ENCODE assay signal across 8 cellular contexts in the genomic region with DNA sequence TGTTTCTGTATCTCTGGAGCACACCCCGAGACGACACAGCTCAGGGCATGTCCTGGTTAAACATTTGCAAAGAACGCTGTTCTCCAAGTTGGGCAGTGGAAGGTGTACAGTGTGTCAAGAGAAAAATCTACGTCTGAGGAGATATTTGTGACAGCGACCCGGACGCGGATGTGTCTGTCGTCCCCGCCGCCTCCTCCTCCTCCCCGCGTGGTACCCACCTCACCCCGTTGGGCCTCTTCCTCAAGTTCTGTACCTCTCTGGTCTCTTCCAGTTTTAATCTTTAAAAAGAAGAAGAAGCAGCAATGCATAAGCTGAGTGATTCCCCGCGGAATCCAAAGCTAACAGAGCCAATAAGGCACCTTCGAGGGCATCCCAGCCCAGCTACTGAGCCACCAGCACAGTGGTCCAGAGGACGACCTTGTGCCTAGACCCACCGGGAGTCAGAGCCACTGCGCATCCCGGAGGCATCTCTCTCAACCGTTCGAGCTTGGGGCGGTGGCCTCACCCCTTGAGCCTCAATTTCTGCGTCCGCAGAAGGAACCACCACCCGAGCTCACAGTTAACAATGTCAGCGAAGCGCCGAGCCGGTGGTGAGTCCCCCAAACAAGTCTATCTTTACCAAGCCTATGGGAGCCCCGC. TPM values are rescaled to one million over a fixed set of nuclear protein-coding genes. Genes with fewer than 3 reads are reported as not detected.
DNase-seq lines count a peak whose midpoint lies in the region; ATAC-seq, FAIRE-seq and TF ChIP-seq lines count a peak whose summit lies in the region.

No MANE protein-coding gene starts in this region.

- dilution Hi-C loops in mammary epithelial cell (cut with HindIII; ENCODE audit: low sequenced_read_pairs): loop anchor here (5.0 kb wide), 2 partner anchors 68 to 218 kb away; a partner anchor contains a TSS

- POLR2A ChIA-PET in HepG2 (lab: Yijun Ruan, JAX): interaction anchor here (0.8 to 1.2 kb wide), 4 partner anchors 10 to 31 kb away, joined by 3 to 6 read pairs (median 3); a partner anchor contains a TSS

- H3K4me1 ChIP-seq in mammary epithelial cell (ENCODE audit: insufficient read depth, low read length): peaks cover 13% of the 10 kb centered on the region
- H3K4me1 ChIP-seq in HepG2 (ENCODE audit: insufficient read depth, low read length): peaks cover 19% of the 10 kb centered on the region
- H3K4me1 ChIP-seq in stomach smooth muscle (ENCODE audit: control insufficient read depth, insufficient read depth, low read length): peaks cover 31% of the 10 kb centered on the region

- peak overlapping the region; percentile 64 for H3K27ac ChIP-seq in mammary epithelial cell (ENCODE audit: insufficient read depth, low read depth, low read length)
- H3K27ac ChIP-seq in HepG2 (ENCODE audit: extremely low read length, insufficient read depth, low read length): peak overlapping the region; percentile 47
- peak overlapping the region; percentile 88 for H3K27ac ChIP-seq in stomach smooth muscle (ENCODE audit: low read length)

- H3K36me3 ChIP-seq in mammary epithelial cell (ENCODE audit: insufficient read depth, low read length): peaks cover 10% of the 10 kb centered on the region
- H3K36me3 ChIP-seq in HepG2 (replicated peaks in 1 of 2; ENCODE audit: control insufficient read depth in 1 of 2, insufficient read depth in 2 of 2, low read length in 2 of 2): peaks cover 3 to 13% of the 10 kb centered on the region in 2 experiments; a peak in 2 of 5 replicates
- H3K36me3 ChIP-seq in stomach smooth muscle (ENCODE audit: control insufficient read depth in 2 of 2, insufficient read depth in 2 of 2, low read length in 2 of 2): peaks cover 21 to 25% of the 10 kb centered on the region in 2 donors

- H2AFZ ChIP-seq in mammary epithelial cell (ENCODE audit: low read depth, low read length) (peak overlapping the region; percentile 98), HepG2 (ENCODE audit: low read length) (peak overlapping the region; percentile 30)

- no peaks in the 10 kb centered on the region for H3K9me3 ChIP-seq in mammary epithelial cell (replicated peaks; ENCODE audit: insufficient read depth, low read length)
- H3K9me3 ChIP-seq in HepG2 (ENCODE audit: low read length): no peaks in the 10 kb centered on the region
- H3K9me3 ChIP-seq in stomach smooth muscle (ENCODE audit: control insufficient read depth in 2 of 2, low read length in 2 of 2): no peaks in the 10 kb centered on the region

- intact Hi-C loops in mammary epithelial cell (cut with micrococcal nuclease): loop anchor here (1.0 to 5.0 kb wide), 2 partner anchors 208 to 304 kb away; a partner anchor contains a TSS
- intact Hi-C loops in HepG2 (cut with micrococcal nuclease; ENCODE audit: unreplicated experiment): no loop called here

- H3K79me2 ChIP-seq in mammary epithelial cell (ENCODE audit: insufficient read depth, low read length) (peaks cover 28% of the 10 kb centered on the region), HepG2 (ENCODE audit: insufficient read depth, low read length) (peaks cover 9% of the 10 kb centered on the region)

- CTCF ChIA-PET in mammary epithelial cell (lab: Charles Lee; ENCODE audit: low non-redundant PET): interaction anchor here (0.6 kb wide), 2 partner anchors 275 to 692 kb away, joined by 3 to 5 read pairs; no protein-coding TSS in a partner anchor
- CTCF ChIA-PET in HepG2 (lab: Yijun Ruan, JAX; ENCODE audit: low intra/inter-chr PET ratio, low total read pairs): no interaction called here

- H4K20me1 ChIP-seq in mammary epithelial cell (ENCODE audit: insufficient read depth, low read length): no peaks in the 10 kb centered on the region
- H4K20me1 ChIP-seq in HepG2 (ENCODE audit: insufficient read depth, low read length): no peaks in the 10 kb centered on the region

- peak overlapping the region; percentile 89 for H3K4me2 ChIP-seq in mammary epithelial cell (ENCODE audit: insufficient read depth, low read depth, low read length)
- H3K4me2 ChIP-seq in HepG2 (ENCODE audit: low read depth, low read length): peak overlapping the region; percentile 70

- in situ Hi-C loops in mammary epithelial cell (cut with MboI; ENCODE audit: low sequenced_read_pairs in 2 of 2): no loop called here
- in situ Hi-C loops in HepG2 (cut with HindIII; ENCODE audit: extremely low pct_ligation_motif_present, low pct_unique_long_range_greater_than_20kb): no loop called here

- TF ChIP-seq CTCF in mammary epithelial cell (conservative IDR thresholded peaks at IDR 0.05 in 1 of 2, IDR thresholded peaks at IDR 0.05 in 1 of 2; ENCODE audit: extremely low read depth in 1 of 2, insufficient read depth in 1 of 2, low read depth in 1 of 2, low read length in 2 of 2): no peak
- TF ChIP-seq CTCF in HepG2 (CRISPR knock-in tag; IDR thresholded peaks at IDR 0.05): no peak

- TF ChIP-seq EP300 in HepG2 (IDR thresholded peaks at IDR 0.05; ENCODE audit: low read depth in 2 of 2, low read length in 2 of 2) (no peak), HepG2 (CRISPR knock-in tag; IDR thresholded peaks at IDR 0.05; ENCODE audit: borderline replicate concordance) (0 out of 2 replicates have a peak, but pooled peaks have one; percentile 18)

- BruUV-seq in mammary epithelial cell (replicated peaks; lab: Mats Ljungman, UMichigan): no TSS peak
- no TSS peak for BruUV-seq in HepG2 (replicated peaks; lab: Mats Ljungman, UMichigan)

- DNase-seq in mammary epithelial cell (no peak), HepG2 (ENCODE audit: low spot score) (peak; percentile 7), ureter (ENCODE audit: low spot score) (no peak)

- 5% methylated on average over 31 of the region's 32 CpGs for WGBS in mammary epithelial cell (ENCODE audit: low coverage, missing lambda C conversion rate)
- WGBS in HepG2 (ENCODE audit: low lambda C conversion rate): 0% methylated on average over 24 of the region's 32 CpGs

- TF ChIP-seq RAD21 in HepG2 (CRISPR knock-in tag; IDR thresholded peaks at IDR 0.05): no peak

- H3K4me3 ChIP-seq in mammary epithelial cell (replicated peaks in 1 of 3; ENCODE audit: insufficient read depth in 1 of 3, low read depth in 2 of 3, low read length in 3 of 3) (peak overlapping the region; percentile 79 to 98 (median 87)), HepG2 (replicated peaks in 1 of 3; ENCODE audit: insufficient read depth in 1 of 3, low read depth in 2 of 3, low read length in 3 of 3) (peak overlapping the region; percentile 82 to 96 (median 93)), stomach smooth muscle (ENCODE audit: low read length in 2 of 2) (peak overlapping the region; percentile 91 to 98)

- no peak for FAIRE-seq in HepG2 (lab: Jason Lieb, UNC)

- ATAC-seq in GM18870 (IDR thresholded peaks at IDR 0.05; ENCODE audit: unreplicated experiment) (peak; percentile 26), HG02938 (IDR thresholded peaks at IDR 0.05; ENCODE audit: unreplicated experiment) (peak; percentile 5), SK-N-SH treated with all-trans-retinoic acid at 6 μM for 48 hours (peak; percentile 18), HepG2 (peak; percentile 27), HG03039 (IDR thresholded peaks at IDR 0.05; ENCODE audit: unreplicated experiment) (no peak)

- H3K27me3 ChIP-seq in mammary epithelial cell (ENCODE audit: insufficient read depth, low read length): no peaks in the 10 kb centered on the region
- H3K27me3 ChIP-seq in HepG2 (ENCODE audit: control insufficient read depth in 1 of 2, insufficient read depth in 2 of 2, low read length in 2 of 2): no peaks in the 10 kb centered on the region; a peak in 1 of 5 replicates
- H3K27me3 ChIP-seq in stomach smooth muscle (ENCODE audit: control insufficient read depth in 1 of 2, insufficient read depth in 2 of 2, low read length in 2 of 2): no peaks in the 10 kb centered on the region

- no peak for TF ChIP-seq POLR2A in HepG2 (IDR thresholded peaks at IDR 0.05; ENCODE audit: insufficient read depth in 1 of 2, low read depth in 2 of 2, low read length in 2 of 2)

- H3K9ac ChIP-seq in mammary epithelial cell (ENCODE audit: insufficient read depth, low read length) (peak overlapping the region; percentile 84), HepG2 (ENCODE audit: insufficient read depth, low read depth, low read length) (peak overlapping the region; percentile 76), stomach smooth muscle (ENCODE audit: low read length in 2 of 2) (peak overlapping the region; percentile 89 to 91)

RNA-seq across cellular contexts. Expression of a gene that starts 0.5 kb away (rescaled TPM):
- total RNA-seq in mammary epithelial cell (10 to 100 TPM; 25.3 to 33.6 TPM), HepG2 (2016; rRNA removed; fragmentation: Illumina TruSeq; extraction: Trizol) (35.5 and 49.0 TPM in 2 replicates), ureter (38.7 TPM)
- polyA plus RNA-seq in mammary epithelial cell (41.9 TPM), HepG2 (2011; rRNA removed) (14.7 and 18.4 TPM in 2 replicates)
- polyA minus RNA-seq in mammary epithelial cell: 15.3 TPM
- total RNA-seq in HepG2 (2016; cell fraction: cytosol; rRNA removed; fragmentation: Illumina TruSeq; extraction: Trizol; ENCODE audit: low read depth): 14.6 and 16.3 TPM in 2 replicates
- 37.6 and 59.4 TPM in 2 replicates for total RNA-seq in HepG2 (2016; cell fraction: insoluble cytoplasmic fraction; rRNA removed; fragmentation: Illumina TruSeq; extraction: Trizol)
- total RNA-seq in HepG2 (2016; cell fraction: membrane; rRNA removed; fragmentation: Illumina TruSeq; extraction: Trizol): 28.0 and 28.1 TPM in 2 replicates
- total RNA-seq in HepG2 (2016; cell fraction: nucleus; rRNA removed; fragmentation: Illumina TruSeq; extraction: Trizol): 12.7 and 14.8 TPM in 2 replicates
- 17.3 and 19.6 TPM in 2 replicates for polyA plus RNA-seq in HepG2 (2011; cell fraction: cytosol; rRNA removed)
- 3.1 and 4.7 TPM in 2 replicates for polyA plus RNA-seq in HepG2 (2011; cell fraction: nucleus; rRNA removed)
- 23.6 and 27.5 TPM in 2 replicates for polyA plus RNA-seq in HepG2 (2012)
- polyA plus RNA-seq in HepG2 (2016; cell fraction: cytosol; fragmentation: Illumina TruSeq; extraction: Trizol; ENCODE audit: low read depth): 18.5 and 18.8 TPM in 2 replicates
- polyA plus RNA-seq in HepG2 (2016; cell fraction: insoluble cytoplasmic fraction; fragmentation: Illumina TruSeq; extraction: Trizol; ENCODE audit: low read depth): 81.0 and 86.6 TPM in 2 replicates
- polyA plus RNA-seq in HepG2 (2016; cell fraction: membrane; fragmentation: Illumina TruSeq; extraction: Trizol; ENCODE audit: low read depth): 30.0 and 32.0 TPM in 2 replicates
- polyA plus RNA-seq in HepG2 (2016; cell fraction: nucleus; fragmentation: Illumina TruSeq; extraction: Trizol; ENCODE audit: insufficient read depth, low read depth): 30.1 and 37.2 TPM in 2 replicates
- 1.4 and 13.5 TPM in 2 replicates for polyA minus RNA-seq in HepG2 (2011; rRNA and poly(A)+ RNA removed; ENCODE audit: low replicate concordance)
- 8.1 and 10.6 TPM in 2 replicates for polyA minus RNA-seq in HepG2 (2011; cell fraction: cytosol; rRNA and poly(A)+ RNA removed)
- 7.0 and 9.3 TPM in 2 replicates for polyA minus RNA-seq in HepG2 (2011; cell fraction: nucleus; rRNA and poly(A)+ RNA removed)

RNA-seq across cellular contexts. Expression of a gene that starts 0.7 kb away (rescaled TPM):
- total RNA-seq in mammary epithelial cell (10 to 100 TPM; 10.2 to 17.1 TPM), HepG2 (2016; rRNA removed; fragmentation: Illumina TruSeq; extraction: Trizol) (2.9 and 4.4 TPM in 2 replicates), ureter (42.1 TPM)
- polyA plus RNA-seq in mammary epithelial cell (10.3 TPM), HepG2 (2011; rRNA removed) (5.9 and 8.7 TPM in 2 replicates)
- polyA minus RNA-seq in mammary epithelial cell: 22.0 TPM
- total RNA-seq in HepG2 (2016; cell fraction: cytosol; rRNA removed; fragmentation: Illumina TruSeq; extraction: Trizol; ENCODE audit: low read depth): 0.51 and 1.3 TPM in 2 replicates
- 3.8 and 5.0 TPM in 2 replicates for total RNA-seq in HepG2 (2016; cell fraction: insoluble cytoplasmic fraction; rRNA removed; fragmentation: Illumina TruSeq; extraction: Trizol)
- total RNA-seq in HepG2 (2016; cell fraction: membrane; rRNA removed; fragmentation: Illumina TruSeq; extraction: Trizol): 1.9 and 2.3 TPM in 2 replicates
- total RNA-seq in HepG2 (2016; cell fraction: nucleus; rRNA removed; fragmentation: Illumina TruSeq; extraction: Trizol): 5.5 TPM in 2 replicates
- 4.0 and 5.7 TPM in 2 replicates for polyA plus RNA-seq in HepG2 (2011; cell fraction: cytosol; rRNA removed)
- 64.1 and 76.1 TPM in 2 replicates for polyA plus RNA-seq in HepG2 (2011; cell fraction: nucleus; rRNA removed)
- polyA plus RNA-seq in HepG2 (2012): 7.5 and 8.7 TPM in 2 replicates
- polyA plus RNA-seq in HepG2 (2016; cell fraction: cytosol; fragmentation: Illumina TruSeq; extraction: Trizol; ENCODE audit: low read depth): 0.70 and 0.96 TPM in 2 replicates
- polyA plus RNA-seq in HepG2 (2016; cell fraction: insoluble cytoplasmic fraction; fragmentation: Illumina TruSeq; extraction: Trizol; ENCODE audit: low read depth): 2.6 and 3.2 TPM in 2 replicates
- 1.4 and 1.5 TPM in 2 replicates for polyA plus RNA-seq in HepG2 (2016; cell fraction: membrane; fragmentation: Illumina TruSeq; extraction: Trizol; ENCODE audit: low read depth)
- 14.4 and 18.6 TPM in 2 replicates for polyA plus RNA-seq in HepG2 (2016; cell fraction: nucleus; fragmentation: Illumina TruSeq; extraction: Trizol; ENCODE audit: insufficient read depth, low read depth)
- polyA minus RNA-seq in HepG2 (2011; rRNA and poly(A)+ RNA removed; ENCODE audit: low replicate concordance): 11.2 and 18.8 TPM in 2 replicates
- 3.8 and 5.1 TPM in 2 replicates for polyA minus RNA-seq in HepG2 (2011; cell fraction: cytosol; rRNA and poly(A)+ RNA removed)
- 8.5 and 10.2 TPM in 2 replicates for polyA minus RNA-seq in HepG2 (2011; cell fraction: nucleus; rRNA and poly(A)+ RNA removed)

RNA-seq across cellular contexts. Expression of a gene that starts 10.7 kb away (rescaled TPM):
- total RNA-seq in mammary epithelial cell: 10 to 100 TPM; 43.0 to 52.0 TPM
- polyA plus RNA-seq in mammary epithelial cell: 70.2 TPM
- polyA minus RNA-seq in mammary epithelial cell: 27.9 TPM
- 18.6 and 31.6 TPM in 2 replicates for total RNA-seq in HepG2 (2016; rRNA removed; fragmentation: Illumina TruSeq; extraction: Trizol)
- total RNA-seq in HepG2 (2016; cell fraction: cytosol; rRNA removed; fragmentation: Illumina TruSeq; extraction: Trizol; ENCODE audit: low read depth): 6.7 and 8.0 TPM in 2 replicates
- total RNA-seq in HepG2 (2016; cell fraction: insoluble cytoplasmic fraction; rRNA removed; fragmentation: Illumina TruSeq; extraction: Trizol): 19.9 and 29.3 TPM in 2 replicates
- total RNA-seq in HepG2 (2016; cell fraction: membrane; rRNA removed; fragmentation: Illumina TruSeq; extraction: Trizol): 15.5 and 16.3 TPM in 2 replicates
- total RNA-seq in HepG2 (2016; cell fraction: nucleus; rRNA removed; fragmentation: Illumina TruSeq; extraction: Trizol): 28.0 and 32.7 TPM in 2 replicates
- 39.6 and 41.4 TPM in 2 replicates for polyA plus RNA-seq in HepG2 (2011; rRNA removed)
- 45.2 and 49.1 TPM in 2 replicates for polyA plus RNA-seq in HepG2 (2011; cell fraction: cytosol; rRNA removed)
- 18.7 and 22.3 TPM in 2 replicates for polyA plus RNA-seq in HepG2 (2011; cell fraction: nucleus; rRNA removed)
- polyA plus RNA-seq in HepG2 (2012): 21.5 and 23.6 TPM in 2 replicates
- 6.1 and 7.7 TPM in 2 replicates for polyA plus RNA-seq in HepG2 (2016; cell fraction: cytosol; fragmentation: Illumina TruSeq; extraction: Trizol; ENCODE audit: low read depth)
- 22.1 and 24.0 TPM in 2 replicates for polyA plus RNA-seq in HepG2 (2016; cell fraction: insoluble cytoplasmic fraction; fragmentation: Illumina TruSeq; extraction: Trizol; ENCODE audit: low read depth)
- polyA plus RNA-seq in HepG2 (2016; cell fraction: membrane; fragmentation: Illumina TruSeq; extraction: Trizol; ENCODE audit: low read depth): 12.0 and 13.6 TPM in 2 replicates
- 48.4 and 49.7 TPM in 2 replicates for polyA plus RNA-seq in HepG2 (2016; cell fraction: nucleus; fragmentation: Illumina TruSeq; extraction: Trizol; ENCODE audit: insufficient read depth, low read depth)
- 35.9 and 66.9 TPM in 2 replicates for polyA minus RNA-seq in HepG2 (2011; rRNA and poly(A)+ RNA removed; ENCODE audit: low replicate concordance)
- 17.9 TPM in 2 replicates for polyA minus RNA-seq in HepG2 (2011; cell fraction: cytosol; rRNA and poly(A)+ RNA removed)
- 23.1 and 23.7 TPM in 2 replicates for polyA minus RNA-seq in HepG2 (2011; cell fraction: nucleus; rRNA and poly(A)+ RNA removed)
- total RNA-seq in ureter: 34.1 TPM

RNA-seq across cellular contexts. Expression of a gene that starts 31.6 kb away (rescaled TPM):
- total RNA-seq in mammary epithelial cell (10 to 100 TPM; 19.7 to 29.2 TPM), HepG2 (2016; rRNA removed; fragmentation: Illumina TruSeq; extraction: Trizol) (8.2 and 18.1 TPM in 2 replicates), ureter (19.5 TPM)
- polyA plus RNA-seq in mammary epithelial cell (20.7 TPM), HepG2 (2011; rRNA removed) (21.3 and 22.8 TPM in 2 replicates)
- 6.5 TPM for polyA minus RNA-seq in mammary epithelial cell
- total RNA-seq in HepG2 (2016; cell fraction: cytosol; rRNA removed; fragmentation: Illumina TruSeq; extraction: Trizol; ENCODE audit: low read depth): 1.8 and 2.1 TPM in 2 replicates
- total RNA-seq in HepG2 (2016; cell fraction: insoluble cytoplasmic fraction; rRNA removed; fragmentation: Illumina TruSeq; extraction: Trizol): 8.2 and 16.7 TPM in 2 replicates
- total RNA-seq in HepG2 (2016; cell fraction: membrane; rRNA removed; fragmentation: Illumina TruSeq; extraction: Trizol): 4.8 and 6.4 TPM in 2 replicates
- total RNA-seq in HepG2 (2016; cell fraction: nucleus; rRNA removed; fragmentation: Illumina TruSeq; extraction: Trizol): 15.4 and 17.8 TPM in 2 replicates
- polyA plus RNA-seq in HepG2 (2011; cell fraction: cytosol; rRNA removed): 18.4 and 25.0 TPM in 2 replicates
- 9.9 and 15.3 TPM in 2 replicates for polyA plus RNA-seq in HepG2 (2011; cell fraction: nucleus; rRNA removed)
- 12.4 and 18.5 TPM in 2 replicates for polyA plus RNA-seq in HepG2 (2012)
- polyA plus RNA-seq in HepG2 (2016; cell fraction: cytosol; fragmentation: Illumina TruSeq; extraction: Trizol; ENCODE audit: low read depth): 1.5 and 1.6 TPM in 2 replicates
- 6.6 and 8.2 TPM in 2 replicates for polyA plus RNA-seq in HepG2 (2016; cell fraction: insoluble cytoplasmic fraction; fragmentation: Illumina TruSeq; extraction: Trizol; ENCODE audit: low read depth)
- 3.4 and 3.7 TPM in 2 replicates for polyA plus RNA-seq in HepG2 (2016; cell fraction: membrane; fragmentation: Illumina TruSeq; extraction: Trizol; ENCODE audit: low read depth)
- 24.0 and 24.3 TPM in 2 replicates for polyA plus RNA-seq in HepG2 (2016; cell fraction: nucleus; fragmentation: Illumina TruSeq; extraction: Trizol; ENCODE audit: insufficient read depth, low read depth)
- polyA minus RNA-seq in HepG2 (2011; rRNA and poly(A)+ RNA removed; ENCODE audit: low replicate concordance): 18.9 and 43.4 TPM in 2 replicates
- polyA minus RNA-seq in HepG2 (2011; cell fraction: cytosol; rRNA and poly(A)+ RNA removed): 11.5 and 13.4 TPM in 2 replicates
- polyA minus RNA-seq in HepG2 (2011; cell fraction: nucleus; rRNA and poly(A)+ RNA removed): 9.5 and 14.4 TPM in 2 replicates
